Comparison of ENCODE assay signal across 9 cellular contexts in genomic region chrX:134551365-134552095, GRCh38.
DNase-seq lines count a peak whose midpoint lies in the region; ATAC-seq, FAIRE-seq and TF ChIP-seq lines count a peak whose summit lies in the region.
"Had no signal": no experiment of that assay in that cellular context is flagged by ENCODE, and none has a peak within 500 bp of the region (broad histone marks: within the 10 kb centered on the region; RNA-seq: fewer than 3 reads in every experiment).

No MANE protein-coding gene starts in this region.

- H3K27me3 Mint-ChIP-seq in osteocyte (ENCODE audit: unreplicated experiment), result no peaks in the 10 kb centered on the region

- H3K4me2 ChIP-seq in H1 (ENCODE audit: insufficient read depth in 1 of 2, low read depth in 2 of 2, low read length in 2 of 2), result peak overlapping the region; percentile 84 to 93

- peak overlapping the region; percentile 64 for H3K27ac Mint-ChIP-seq in osteocyte (ENCODE audit: unreplicated experiment)

- H2BK15ac ChIP-seq in H1 (ENCODE audit: low read length), result no peak overlapping the region

- DNase-seq in Caki2 (ENCODE audit: low read depth) (peak; percentile 53), LHCN-M2 (ENCODE audit: low read depth) (peak; percentile 28), H1 (ENCODE audit: low read depth in 1 of 2, low spot score in 2 of 2) (no peak), osteocyte (ENCODE audit: extremely low spot score, unreplicated experiment) (no peak), RKO (ENCODE audit: low spot score) (no peak), OCI-M1 (lab: John Stamatoyannopoulos, UW) (no peak), left lung (no peak)

- no peaks in the 10 kb centered on the region for H3K36me3 ChIP-seq in H1 (ENCODE audit: control insufficient read depth in 2 of 4, insufficient read depth in 4 of 4, low read length in 3 of 4)
- no peaks in the 10 kb centered on the region for H3K36me3 ChIP-seq in left lung

- no peak overlapping the region for H4K8ac ChIP-seq in H1 (ENCODE audit: extremely low read depth, insufficient read depth, low read length)

- CTCF ChIA-PET in H1 (lab: Charles Lee; ENCODE audit: partially characterized antibody), result interaction anchor here (0.6 to 1.2 kb wide), 3 partner anchors 27 to 219 kb away, joined by 3 to 4 read pairs (median 4); no protein-coding TSS in a partner anchor

- no peak overlapping the region for H2AFZ ChIP-seq in H1 (ENCODE audit: low read length)

- no peak overlapping the region for H4K5ac ChIP-seq in H1 (ENCODE audit: insufficient read length, low read depth, low read length)

- POLR2A ChIA-PET in H1 (lab: Charles Lee; ENCODE audit: partially characterized antibody), result interaction anchor here (0.9 kb wide), 1 partner anchor 202 kb away, joined by 3 read pairs; no protein-coding TSS in a partner anchor

- ATAC-seq in HG03196 (IDR thresholded peaks at IDR 0.05; ENCODE audit: unreplicated experiment) (no peak), left lung (no peak)

- no peak overlapping the region for H3K18ac ChIP-seq in H1 (ENCODE audit: extremely low read depth, low read length)

- no peaks in the 10 kb centered on the region for H3K79me2 ChIP-seq in H1 (ENCODE audit: control insufficient read depth in 1 of 2, insufficient read depth in 2 of 2, low read length in 2 of 2)

- H3K79me1 ChIP-seq in H1 (ENCODE audit: low read depth, low read length), result no peaks in the 10 kb centered on the region

- TF ChIP-seq CTCF in H1 (IDR thresholded peaks at IDR 0.05; ENCODE audit: control extremely low read depth in 1 of 3, insufficient read depth in 1 of 3, low read depth in 1 of 3, low read length in 3 of 3), result no peak
- TF ChIP-seq CTCF in osteocyte (IDR thresholded peaks at IDR 0.05), result no peak
- TF ChIP-seq CTCF in left lung (IDR thresholded peaks at IDR 0.05), result no peak

- H3K27ac ChIP-seq in H1 (ENCODE audit: low read depth, low read length) (no peak overlapping the region), left lung (no peak overlapping the region)

- no peak overlapping the region for H3K4ac ChIP-seq in H1 (replicated peaks; ENCODE audit: insufficient read length, low read depth, low read length)

- 9% methylated on average over 22 of the region's 23 CpGs; no CpG with 5 or more reads in 1 of the 2 experiments for WGBS in H1 (ENCODE audit: extremely low coverage in 1 of 2, insufficient coverage in 1 of 2, insufficient read length in 1 of 2, insufficient replicate concordance in 2 of 2, low coverage in 1 of 2, low lambda C conversion rate in 2 of 2, missing lambda C conversion rate in 1 of 2), 2 experiments

- H4K91ac ChIP-seq in H1 (replicated peaks; ENCODE audit: insufficient read length, low read length), result no peak overlapping the region

- H3K4me3 ChIP-seq in H1 (ENCODE audit: extremely low read depth in 1 of 4, insufficient read depth in 2 of 4, low read depth in 3 of 4, low read length in 4 of 4) (peak overlapping the region; percentile 12 to 70 (median 34); a peak in 6 of 8 replicates), left lung (peak overlapping the region in 1 of 2 donors; percentile 46)

- H3K9ac ChIP-seq in H1 (replicated peaks in 1 of 4; ENCODE audit: extremely low read depth in 1 of 4, low read depth in 3 of 4, low read length in 3 of 4), result no peak overlapping the region

- H3K56ac ChIP-seq in H1 (replicated peaks; ENCODE audit: insufficient read length, low read depth, low read length), result no peak overlapping the region

- H4K20me1 ChIP-seq in H1 (replicated peaks in 1 of 2; ENCODE audit: control insufficient read depth in 1 of 2, insufficient read depth in 2 of 2, low read length in 2 of 2), result no peaks in the 10 kb centered on the region

- H3K4me1 ChIP-seq in H1 (replicated peaks in 1 of 4; ENCODE audit: control insufficient read depth in 3 of 4, insufficient read depth in 4 of 4, low read length in 3 of 4) (peaks cover 0 to 12% (median 4%) of the 10 kb centered on the region in 4 experiments; a peak in 5 of 7 replicates), left lung (peaks cover 0 to 8% of the 10 kb centered on the region in 2 donors)

- intact Hi-C loops in left lung (cut with DNase I), result no loop called here

- no peak overlapping the region; the same call in 1 of the 2 replicates for H2BK12ac ChIP-seq in H1 (ENCODE audit: low read depth, low read length)

- no peak overlapping the region for H3K14ac ChIP-seq in H1 (ENCODE audit: insufficient read length)

- H2AK5ac ChIP-seq in H1 (ENCODE audit: low read depth, low read length), result no peak overlapping the region

- no peak overlapping the region for H2BK120ac ChIP-seq in H1 (replicated peaks; ENCODE audit: low read depth, low read length)

- peaks cover 44% of the 10 kb centered on the region for H3K4me1 Mint-ChIP-seq in osteocyte (ENCODE audit: unreplicated experiment)

- in situ Hi-C loops in Caki2 (cut with HindIII; ENCODE audit: low pct_unique_long_range_greater_than_20kb, low sequenced_read_pairs), result no loop called here

- H3K9me3 Mint-ChIP-seq in osteocyte (ENCODE audit: unreplicated experiment), result no peaks in the 10 kb centered on the region

- no peak for FAIRE-seq in H1 (lab: Jason Lieb, UNC)
- FAIRE-seq: GM12892 had no signal

- TF ChIP-seq EP300 in H1 (IDR thresholded peaks at IDR 0.05; ENCODE audit: borderline replicate concordance in 1 of 2, low read depth in 2 of 2, low read length in 2 of 2), result no peak

- no peaks in the 10 kb centered on the region for H3K9me3 ChIP-seq in H1 (ENCODE audit: insufficient read depth in 2 of 2, low read depth in 1 of 2, low read length in 1 of 2)
- no peaks in the 10 kb centered on the region for H3K9me3 ChIP-seq in left lung

- H2BK5ac ChIP-seq in H1 (ENCODE audit: low read depth, low read length), result no peak overlapping the region

- H3K4me3 Mint-ChIP-seq in osteocyte (ENCODE audit: unreplicated experiment), result peak overlapping the region; percentile 74

- no peak for TF ChIP-seq RAD21 in H1 (IDR thresholded peaks at IDR 0.05 in 1 of 2, conservative IDR thresholded peaks at IDR 0.05 in 1 of 2; ENCODE audit: low read depth in 2 of 2, low read length in 2 of 2)

- peaks cover 15% of the 10 kb centered on the region; the same call in 1 of the 2 replicates for H3K23me2 ChIP-seq in H1 (ENCODE audit: low read depth, low read length)

- no peak for TF ChIP-seq POLR2A in H1 (IDR thresholded peaks at IDR 0.05; ENCODE audit: control extremely low read depth in 1 of 2, low read depth in 2 of 2, low read length in 2 of 2)

- H3K23ac ChIP-seq in H1 (ENCODE audit: insufficient read length), result no peak overlapping the region

- no peak overlapping the region for H2BK20ac ChIP-seq in H1 (ENCODE audit: low read length)

- H3K27me3 ChIP-seq in H1 (replicated peaks in 1 of 4; ENCODE audit: control insufficient read depth in 3 of 4, extremely low read depth in 1 of 4, insufficient read depth in 3 of 4, low read length in 3 of 4) (peaks cover 13 to 38% (median 29%) of the 10 kb centered on the region in 4 experiments), left lung (peaks cover 15 to 47% of the 10 kb centered on the region in 2 donors)

- peaks cover 2% of the 10 kb centered on the region for H3K36me3 Mint-ChIP-seq in osteocyte (ENCODE audit: unreplicated experiment)

TF ChIP-seq in H1, 55 proteins besides CTCF, POLR2A, EP300 and RAD21:
- TF ChIP-seq NRF1 (IDR thresholded peaks at IDR 0.05; ENCODE audit: low read depth, low read length), result no peak
- TF ChIP-seq RNF2 (IDR thresholded peaks at IDR 0.05; ENCODE audit: borderline replicate concordance, low read depth, low read length, missing control alignments, poor library complexity, severe bottlenecking), result no peak
- no peak for TF ChIP-seq HDAC6 (IDR thresholded peaks at IDR 0.05; ENCODE audit: low read depth, low read length)
- TF ChIP-seq SP2 (IDR thresholded peaks at IDR 0.05; ENCODE audit: low read length), result no peak
- TF ChIP-seq CREB1 (IDR thresholded peaks at IDR 0.05), result no peak
- no peak for TF ChIP-seq TCF12 (IDR thresholded peaks at IDR 0.05; ENCODE audit: low read depth, low read length)
- no peak for TF ChIP-seq SIN3A (conservative IDR thresholded peaks at IDR 0.05 in 1 of 2, IDR thresholded peaks at IDR 0.05 in 1 of 2; ENCODE audit: low read depth in 1 of 2, low read length in 2 of 2)
- peak; percentile 55 for TF ChIP-seq SUZ12 (IDR thresholded peaks at IDR 0.05; ENCODE audit: low read length)
- TF ChIP-seq MAFK (IDR thresholded peaks at IDR 0.05; ENCODE audit: low read depth, low read length), result peak; percentile 72
- TF ChIP-seq TBP (IDR thresholded peaks at IDR 0.05; ENCODE audit: low read depth, low read length), result no peak
- peak; percentile 57 for TF ChIP-seq EZH2 (IDR thresholded peaks at IDR 0.05; ENCODE audit: low read depth, low read length, severe bottlenecking)

Comparison
In these comparisons a context has a peak if more than half of its experiments do, and no peak if none do; other contexts are left out.
1. DNase-seq: peak in Caki2 (single experiment) and LHCN-M2 (single experiment); none in H1 (0 of 2), osteocyte (single experiment), RKO (single experiment), OCI-M1 (single experiment) and left lung (0 of 2).